ENCODE assay signal across 3 cellular contexts in genomic region chr20:62968378-62969178, GRCh38.
TF ChIP-seq lines count a peak whose summit lies in the region.

No MANE protein-coding gene starts in this region.

TF ChIP-seq in HEK293, 187 proteins besides CTCF, POLR2A, EP300 and RAD21:
- TF ChIP-seq ZNF24 (tag by site-specific recombination; IDR thresholded peaks at IDR 0.05) (no peak), SCRT2 (tag by site-specific recombination; IDR thresholded peaks at IDR 0.05) (peak; percentile 36; the same call in 1 of the 2 replicates)
TF ChIP-seq in HEK293: peak in this region for 1.

TF ChIP-seq in GM12878, 131 proteins besides CTCF, POLR2A, EP300 and RAD21:
- TF ChIP-seq POLR2AphosphoS2 (IDR thresholded peaks at IDR 0.05; ENCODE audit: low read depth, low read length): 0 out of 2 replicates have a peak, but pooled peaks have one; percentile 49
- TF ChIP-seq ZNF622 (IDR thresholded peaks at IDR 0.05): no peak
TF ChIP-seq in GM12878: peak in this region for 1.

TF ChIP-seq in liver, 16 proteins besides CTCF, POLR2A, EP300 and RAD21:
- peak; percentile 62 to 63 for TF ChIP-seq HNF4A (conservative IDR thresholded peaks at IDR 0.05)
- TF ChIP-seq SP1 (IDR thresholded peaks at IDR 0.05): peak; percentile 19
- no peak for TF ChIP-seq FOXA2 (IDR thresholded peaks at IDR 0.05)
